8 cellular contexts compared by ENCODE assay signal in the genomic region with DNA sequence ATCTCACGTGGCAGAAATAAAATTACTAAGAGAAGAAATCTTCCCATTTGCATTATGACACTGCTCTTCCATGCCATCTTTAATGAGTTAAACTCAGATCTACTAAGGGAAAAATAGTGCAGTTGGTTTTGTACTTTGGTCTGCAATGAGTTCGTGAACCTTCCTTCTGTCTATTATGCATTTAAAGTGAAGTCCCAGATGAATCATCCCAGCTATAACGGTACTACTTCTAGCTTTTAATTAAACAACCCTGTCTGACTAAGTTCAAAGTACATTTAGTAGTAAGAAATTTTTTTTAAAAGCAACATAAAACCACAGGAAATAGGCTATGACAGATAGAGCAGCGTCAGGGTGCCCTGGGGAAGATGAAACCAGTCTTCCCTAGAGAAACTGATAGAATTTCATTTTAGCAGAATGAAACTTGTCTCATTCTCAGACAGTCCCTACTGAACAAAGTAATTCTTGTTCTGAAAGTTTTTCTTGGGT. TPM values are rescaled to one million over a fixed set of nuclear protein-coding genes. Genes with fewer than 3 reads are reported as not detected.
A peak's percentile ranks its signal among the peaks of the same experiment; 100 is the strongest.
DNase-seq lines count a peak whose midpoint lies in the region; ATAC-seq and TF ChIP-seq lines count a peak whose summit lies in the region.

No MANE protein-coding gene starts in this region.

- TF ChIP-seq CTCF in brain microvascular endothelial cell (IDR thresholded peaks at IDR 0.05; ENCODE audit: low read depth, low read length, missing control alignments) = no peak
- no peak for TF ChIP-seq CTCF in coronary artery (IDR thresholded peaks at IDR 0.05)

- H3K27ac Mint-ChIP-seq in activated CD8-positive, alpha-beta memory T cell treated with anti-CD3 and anti-CD28 coated beads, Interleukin-2, amount 10 ng/mL, durations not matched to agents 7 days and 5 days = peak overlapping the region; percentile 91

- ATAC-seq in activated CD8-positive, alpha-beta memory T cell treated with anti-CD3 and anti-CD28 coated beads, Interleukin-2, amount 10 ng/mL, durations not matched to agents 7 days and 5 days = peak; percentile 90

- in situ Hi-C loops in brain microvascular endothelial cell (cut with HindIII; ENCODE audit: low pct_ligation_motif_present, low sequenced_read_pairs) = no loop called here

- H3K36me3 ChIP-seq in SK-N-MC (ENCODE audit: insufficient read depth, low read length) = no peaks in the 10 kb centered on the region
- no peaks in the 10 kb centered on the region for H3K36me3 ChIP-seq in brain microvascular endothelial cell (replicated peaks)

- intact Hi-C loops in posterior cingulate gyrus (cut with DNase I) = no loop called here

- CTCF ChIA-PET in activated CD8-positive, alpha-beta memory T cell treated with anti-CD3 and anti-CD28 coated beads, Interleukin-2, amount 10 ng/mL, durations not matched to agents 7 days and 5 days (lab: Charles Lee) = interaction anchor here (2.1 to 2.5 kb wide), 3 partner anchors 40 to 227 kb away, joined by 8 to 18 read pairs (median 8); partner anchors contain the start of gene BLMH

- H3K27ac ChIP-seq in SK-N-MC = peak overlapping the region; percentile 64; the same call in 1 of the 2 replicates
- no peak overlapping the region for H3K27ac ChIP-seq in brain microvascular endothelial cell
- no peak overlapping the region for H3K27ac ChIP-seq in coronary artery

- no peaks in the 10 kb centered on the region for H3K9me3 Mint-ChIP-seq in activated CD8-positive, alpha-beta memory T cell treated with anti-CD3 and anti-CD28 coated beads, Interleukin-2, amount 10 ng/mL, durations not matched to agents 7 days and 5 days (ENCODE audit: low read depth)

- no peaks in the 10 kb centered on the region for H3K9me3 ChIP-seq in SK-N-MC (ENCODE audit: low read depth, low read length)

- H3K4me3 Mint-ChIP-seq in activated CD8-positive, alpha-beta memory T cell treated with anti-CD3 and anti-CD28 coated beads, Interleukin-2, amount 10 ng/mL, durations not matched to agents 7 days and 5 days = peak overlapping the region; percentile 65

- peak overlapping the region; percentile 24 for H3K9ac ChIP-seq in SK-N-MC (ENCODE audit: insufficient read length)

- H3K27me3 ChIP-seq in brain microvascular endothelial cell (replicated peaks) = no peaks in the 10 kb centered on the region

- peak; percentile 70 for DNase-seq in activated CD8-positive, alpha-beta memory T cell treated with anti-CD3 and anti-CD28 coated beads, Interleukin-2, amount 10 ng/mL, durations not matched to agents 7 days and 5 days
- no peak for DNase-seq in activated CD8-positive, alpha-beta memory T cell treated with anti-CD3 and anti-CD28 coated beads, Interleukin-2, amount 50 U/mL, for 48 hours
- DNase-seq in SK-N-MC (ENCODE audit: low read depth, low spot score) (peak; percentile 52), brain microvascular endothelial cell (peak; percentile 47), NCI-H82 treated with DMSO at 0.1 percent for 48 hours (lab: John Stamatoyannopoulos, UW; ENCODE audit: unreplicated experiment) (no peak), posterior cingulate gyrus (no peak), coronary artery (ENCODE audit: low spot score) (no peak)
- peak; percentile 36 to 69 for DNase-seq in stimulated activated CD4-positive, alpha-beta T cell treated with anti-CD3 and anti-CD28 coated beads, Interleukin-4, amount 100 ng/mL, for 4 hours

- peaks cover 47% of the 10 kb centered on the region for H3K4me1 Mint-ChIP-seq in activated CD8-positive, alpha-beta memory T cell treated with anti-CD3 and anti-CD28 coated beads, Interleukin-2, amount 10 ng/mL, durations not matched to agents 7 days and 5 days

- H3K4me3 ChIP-seq in SK-N-MC (peak overlapping the region; percentile 63), brain microvascular endothelial cell (ENCODE audit: low read depth, low read length) (no peak overlapping the region), coronary artery (no peak overlapping the region)

- peaks cover 2% of the 10 kb centered on the region for H3K36me3 Mint-ChIP-seq in activated CD8-positive, alpha-beta memory T cell treated with anti-CD3 and anti-CD28 coated beads, Interleukin-2, amount 10 ng/mL, durations not matched to agents 7 days and 5 days

- H3K27me3 Mint-ChIP-seq in activated CD8-positive, alpha-beta memory T cell treated with anti-CD3 and anti-CD28 coated beads, Interleukin-2, amount 10 ng/mL, durations not matched to agents 7 days and 5 days = no peaks in the 10 kb centered on the region

RNA-seq across cellular contexts. Expression of gene TMIGD1, which starts 1.8 kb away (rescaled TPM):
- total RNA-seq in activated CD8-positive, alpha-beta memory T cell treated with anti-CD3 and anti-CD28 coated beads, Interleukin-2, amount 10 ng/mL, durations not matched to agents 7 days and 5 days = not detected

RNA-seq across cellular contexts. Expression of gene BLMH, which starts 40.4 kb away (rescaled TPM):
- 10 to 100 TPM; 68.0 to 70.5 TPM for total RNA-seq in activated CD8-positive, alpha-beta memory T cell treated with anti-CD3 and anti-CD28 coated beads, Interleukin-2, amount 10 ng/mL, durations not matched to agents 7 days and 5 days

RNA-seq across cellular contexts. Expression of gene CPD, which starts 46.6 kb away (rescaled TPM):
- 10 to 100 TPM; 19.9 to 25.6 TPM for total RNA-seq in activated CD8-positive, alpha-beta memory T cell treated with anti-CD3 and anti-CD28 coated beads, Interleukin-2, amount 10 ng/mL, durations not matched to agents 7 days and 5 days

Comparison
In these comparisons a context has a peak if more than half of its experiments do, and no peak if none do; other contexts are left out.
1. DNase-seq: peak in activated CD8-positive, alpha-beta memory T cell treated with anti-CD3 and anti-CD28 coated beads, Interleukin-2, amount 10 ng/mL, durations not matched to agents 7 days and 5 days (single experiment), SK-N-MC (single experiment), brain microvascular endothelial cell (single experiment) and stimulated activated CD4-positive, alpha-beta T cell treated with anti-CD3 and anti-CD28 coated beads, Interleukin-4, amount 100 ng/mL, for 4 hours (2 of 2); none in activated CD8-positive, alpha-beta memory T cell treated with anti-CD3 and anti-CD28 coated beads, Interleukin-2, amount 50 U/mL, for 48 hours (single experiment), NCI-H82 treated with DMSO at 0.1 percent for 48 hours (single experiment), posterior cingulate gyrus (0 of 10) and coronary artery (single experiment).